In the genomic region with DNA sequence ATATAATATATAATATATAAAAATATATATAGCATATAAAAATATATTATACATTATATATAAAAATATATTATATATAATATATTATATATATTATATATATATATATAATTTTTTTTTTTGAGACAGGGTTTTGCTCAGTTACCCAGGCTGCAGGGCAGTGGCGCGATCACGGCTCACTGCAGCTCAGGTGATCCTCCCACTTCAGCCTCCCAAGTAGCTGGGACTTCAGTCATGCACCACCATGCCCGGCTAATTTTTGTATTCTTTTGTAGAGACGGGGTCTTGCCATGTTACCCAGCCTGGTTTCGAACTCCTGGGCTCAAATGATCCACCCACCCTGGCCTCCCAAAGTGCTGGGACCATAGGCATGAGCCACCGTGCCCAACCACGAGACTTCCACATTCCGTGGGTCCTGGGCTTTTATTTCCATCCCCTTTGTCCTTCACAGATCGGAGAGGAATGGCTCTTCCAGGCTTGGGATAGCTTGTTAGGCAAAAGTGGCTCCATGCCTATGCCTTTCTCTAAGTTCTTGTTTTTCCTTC, we compare ENCODE assay signal across 1 cellular context.
TF ChIP-seq lines count a peak whose summit lies in the region.

No MANE protein-coding gene starts in this region.

TF ChIP-seq in HepG2, 621 proteins besides CTCF, POLR2A, EP300 and RAD21 (continued from another document):
- TF ChIP-seq, protein P1, sequence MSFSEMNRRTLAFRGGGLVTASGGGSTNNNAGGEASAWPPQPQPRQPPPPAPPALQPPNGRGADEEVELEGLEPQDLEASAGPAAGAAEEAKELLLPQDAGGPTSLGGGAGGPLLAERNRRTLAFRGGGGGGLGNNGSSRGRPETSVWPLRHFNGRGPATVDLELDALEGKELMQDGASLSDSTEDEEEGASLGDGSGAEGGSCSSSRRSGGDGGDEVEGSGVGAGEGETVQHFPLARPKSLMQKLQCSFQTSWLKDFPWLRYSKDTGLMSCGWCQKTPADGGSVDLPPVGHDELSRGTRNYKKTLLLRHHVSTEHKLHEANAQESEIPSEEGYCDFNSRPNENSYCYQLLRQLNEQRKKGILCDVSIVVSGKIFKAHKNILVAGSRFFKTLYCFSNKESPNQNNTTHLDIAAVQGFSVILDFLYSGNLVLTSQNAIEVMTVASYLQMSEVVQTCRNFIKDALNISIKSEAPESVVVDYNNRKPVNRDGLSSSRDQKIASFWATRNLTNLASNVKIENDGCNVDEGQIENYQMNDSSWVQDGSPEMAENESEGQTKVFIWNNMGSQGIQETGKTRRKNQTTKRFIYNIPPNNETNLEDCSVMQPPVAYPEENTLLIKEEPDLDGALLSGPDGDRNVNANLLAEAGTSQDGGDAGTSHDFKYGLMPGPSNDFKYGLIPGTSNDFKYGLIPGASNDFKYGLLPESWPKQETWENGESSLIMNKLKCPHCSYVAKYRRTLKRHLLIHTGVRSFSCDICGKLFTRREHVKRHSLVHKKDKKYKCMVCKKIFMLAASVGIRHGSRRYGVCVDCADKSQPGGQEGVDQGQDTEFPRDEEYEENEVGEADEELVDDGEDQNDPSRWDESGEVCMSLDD (CRISPR knock-in tag; IDR thresholded peaks at IDR 0.05; ENCODE audit: borderline replicate concordance) = no peak
- TF ChIP-seq, protein P2, sequence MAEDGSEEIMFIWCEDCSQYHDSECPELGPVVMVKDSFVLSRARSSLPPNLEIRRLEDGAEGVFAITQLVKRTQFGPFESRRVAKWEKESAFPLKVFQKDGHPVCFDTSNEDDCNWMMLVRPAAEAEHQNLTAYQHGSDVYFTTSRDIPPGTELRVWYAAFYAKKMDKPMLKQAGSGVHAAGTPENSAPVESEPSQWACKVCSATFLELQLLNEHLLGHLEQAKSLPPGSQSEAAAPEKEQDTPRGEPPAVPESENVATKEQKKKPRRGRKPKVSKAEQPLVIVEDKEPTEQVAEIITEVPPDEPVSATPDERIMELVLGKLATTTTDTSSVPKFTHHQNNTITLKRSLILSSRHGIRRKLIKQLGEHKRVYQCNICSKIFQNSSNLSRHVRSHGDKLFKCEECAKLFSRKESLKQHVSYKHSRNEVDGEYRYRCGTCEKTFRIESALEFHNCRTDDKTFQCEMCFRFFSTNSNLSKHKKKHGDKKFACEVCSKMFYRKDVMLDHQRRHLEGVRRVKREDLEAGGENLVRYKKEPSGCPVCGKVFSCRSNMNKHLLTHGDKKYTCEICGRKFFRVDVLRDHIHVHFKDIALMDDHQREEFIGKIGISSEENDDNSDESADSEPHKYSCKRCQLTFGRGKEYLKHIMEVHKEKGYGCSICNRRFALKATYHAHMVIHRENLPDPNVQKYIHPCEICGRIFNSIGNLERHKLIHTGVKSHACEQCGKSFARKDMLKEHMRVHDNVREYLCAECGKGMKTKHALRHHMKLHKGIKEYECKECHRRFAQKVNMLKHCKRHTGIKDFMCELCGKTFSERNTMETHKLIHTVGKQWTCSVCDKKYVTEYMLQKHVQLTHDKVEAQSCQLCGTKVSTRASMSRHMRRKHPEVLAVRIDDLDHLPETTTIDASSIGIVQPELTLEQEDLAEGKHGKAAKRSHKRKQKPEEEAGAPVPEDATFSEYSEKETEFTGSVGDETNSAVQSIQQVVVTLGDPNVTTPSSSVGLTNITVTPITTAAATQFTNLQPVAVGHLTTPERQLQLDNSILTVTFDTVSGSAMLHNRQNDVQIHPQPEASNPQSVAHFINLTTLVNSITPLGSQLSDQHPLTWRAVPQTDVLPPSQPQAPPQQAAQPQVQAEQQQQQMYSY (CRISPR knock-in tag; IDR thresholded peaks at IDR 0.05) = no peak
- no peak for TF ChIP-seq ZSCAN25 (CRISPR knock-in tag; IDR thresholded peaks at IDR 0.05)
- TF ChIP-seq, protein P3, sequence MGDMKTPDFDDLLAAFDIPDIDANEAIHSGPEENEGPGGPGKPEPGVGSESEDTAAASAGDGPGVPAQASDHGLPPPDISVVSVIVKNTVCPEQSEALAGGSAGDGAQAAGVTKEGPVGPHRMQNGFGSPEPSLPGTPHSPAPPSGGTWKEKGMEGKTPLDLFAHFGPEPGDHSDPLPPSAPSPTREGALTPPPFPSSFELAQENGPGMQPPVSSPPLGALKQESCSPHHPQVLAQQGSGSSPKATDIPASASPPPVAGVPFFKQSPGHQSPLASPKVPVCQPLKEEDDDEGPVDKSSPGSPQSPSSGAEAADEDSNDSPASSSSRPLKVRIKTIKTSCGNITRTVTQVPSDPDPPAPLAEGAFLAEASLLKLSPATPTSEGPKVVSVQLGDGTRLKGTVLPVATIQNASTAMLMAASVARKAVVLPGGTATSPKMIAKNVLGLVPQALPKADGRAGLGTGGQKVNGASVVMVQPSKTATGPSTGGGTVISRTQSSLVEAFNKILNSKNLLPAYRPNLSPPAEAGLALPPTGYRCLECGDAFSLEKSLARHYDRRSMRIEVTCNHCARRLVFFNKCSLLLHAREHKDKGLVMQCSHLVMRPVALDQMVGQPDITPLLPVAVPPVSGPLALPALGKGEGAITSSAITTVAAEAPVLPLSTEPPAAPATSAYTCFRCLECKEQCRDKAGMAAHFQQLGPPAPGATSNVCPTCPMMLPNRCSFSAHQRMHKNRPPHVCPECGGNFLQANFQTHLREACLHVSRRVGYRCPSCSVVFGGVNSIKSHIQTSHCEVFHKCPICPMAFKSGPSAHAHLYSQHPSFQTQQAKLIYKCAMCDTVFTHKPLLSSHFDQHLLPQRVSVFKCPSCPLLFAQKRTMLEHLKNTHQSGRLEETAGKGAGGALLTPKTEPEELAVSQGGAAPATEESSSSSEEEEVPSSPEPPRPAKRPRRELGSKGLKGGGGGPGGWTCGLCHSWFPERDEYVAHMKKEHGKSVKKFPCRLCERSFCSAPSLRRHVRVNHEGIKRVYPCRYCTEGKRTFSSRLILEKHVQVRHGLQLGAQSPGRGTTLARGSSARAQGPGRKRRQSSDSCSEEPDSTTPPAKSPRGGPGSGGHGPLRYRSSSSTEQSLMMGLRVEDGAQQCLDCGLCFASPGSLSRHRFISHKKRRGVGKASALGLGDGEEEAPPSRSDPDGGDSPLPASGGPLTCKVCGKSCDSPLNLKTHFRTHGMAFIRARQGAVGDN (CRISPR knock-in tag; IDR thresholded peaks at IDR 0.05) = no peak
